ENCODE assay signal across 10 cellular contexts in genomic region chrX:103830848-103831247, GRCh38. TPM values are rescaled to one million over a fixed set of nuclear protein-coding genes. Genes with fewer than 3 reads are reported as not detected.
DNase-seq lines count a peak whose midpoint lies in the region; ATAC-seq lines count a peak whose summit lies in the region.
"Had no signal": no experiment of that assay in that cellular context is flagged by ENCODE, and none has a peak within 500 bp of the region (broad histone marks: within the 10 kb centered on the region; RNA-seq: fewer than 3 reads in every experiment).

No MANE protein-coding gene starts in this region.

- H3K4me3 Mint-ChIP-seq in stimulated activated naive CD8-positive, alpha-beta T cell treated with anti-CD3 and anti-CD28 coated beads, Interleukin-15, Interleukin-2, amounts not matched to agents 100 ng/mL and 50 ng/mL, for 24 hours, result peak overlapping the region; percentile 73
- peak overlapping the region; percentile 1 to 94 (median 48) for H3K4me3 Mint-ChIP-seq in naive B cell

- no peak for ATAC-seq in stimulated activated naive CD8-positive, alpha-beta T cell treated with anti-CD3 and anti-CD28 coated beads, Interleukin-15, Interleukin-2, amounts not matched to agents 100 U/mL and 50 U/mL, for 24 hours
- ATAC-seq in naive B cell (ENCODE audit: low read depth in 2 of 2), result no peak

- H3K9me3 Mint-ChIP-seq in stimulated activated naive CD8-positive, alpha-beta T cell treated with anti-CD3 and anti-CD28 coated beads, Interleukin-15, Interleukin-2, amounts not matched to agents 100 ng/mL and 50 ng/mL, for 24 hours, result no peaks in the 10 kb centered on the region
- peaks cover 0 to 2% (median 0%) of the 10 kb centered on the region in 7 donors for H3K9me3 Mint-ChIP-seq in naive B cell

- H3K27me3 Mint-ChIP-seq in stimulated activated naive CD8-positive, alpha-beta T cell treated with anti-CD3 and anti-CD28 coated beads, Interleukin-15, Interleukin-2, amounts not matched to agents 100 ng/mL and 50 ng/mL, for 24 hours, result peaks cover 4% of the 10 kb centered on the region
- H3K27me3 Mint-ChIP-seq in naive B cell, result peaks cover 0 to 34% (median 0%) of the 10 kb centered on the region in 3 donors

- DNase-seq in stimulated activated naive CD8-positive, alpha-beta T cell treated with anti-CD3 and anti-CD28 coated beads, Interleukin-15, Interleukin-2, amounts not matched to agents 100 U/mL and 50 U/mL, for 24 hours, result no peak
- DNase-seq in cerebellum (ENCODE audit: low spot score), result peak; percentile 47
- DNase-seq in naive B cell, result no peak
- DNase-seq in stimulated activated CD4-positive, alpha-beta T cell treated with anti-CD3 and anti-CD28 coated beads, Interleukin-4, amount 100 ng/mL, for 1 hour, result no peak
- no peak for DNase-seq in SKM-1 (lab: John Stamatoyannopoulos, UW; ENCODE audit: unreplicated experiment)
- no peak for DNase-seq in ecto neural progenitor cell (ENCODE audit: low spot score)
- DNase-seq in stimulated activated CD4-positive, alpha-beta T cell treated with anti-CD3 and anti-CD28 coated beads, Interleukin-1b, Interleukin-23, amount 100 ng/mL, for 48 hours, result no peak
- DNase-seq: HCEC 1CT had no signal

- no peak overlapping the region for H3K27ac Mint-ChIP-seq in stimulated activated naive CD8-positive, alpha-beta T cell treated with anti-CD3 and anti-CD28 coated beads, Interleukin-15, Interleukin-2, amounts not matched to agents 100 ng/mL and 50 ng/mL, for 24 hours
- no peak overlapping the region for H3K27ac Mint-ChIP-seq in naive B cell

- no peaks in the 10 kb centered on the region for H3K36me3 Mint-ChIP-seq in stimulated activated naive CD8-positive, alpha-beta T cell treated with anti-CD3 and anti-CD28 coated beads, Interleukin-15, Interleukin-2, amounts not matched to agents 100 ng/mL and 50 ng/mL, for 24 hours (ENCODE audit: low read depth)
- peaks cover 0 to 7% of the 10 kb centered on the region in 2 donors for H3K36me3 Mint-ChIP-seq in naive B cell

- H3K4me1 Mint-ChIP-seq in stimulated activated naive CD8-positive, alpha-beta T cell treated with anti-CD3 and anti-CD28 coated beads, Interleukin-15, Interleukin-2, amounts not matched to agents 100 ng/mL and 50 ng/mL, for 24 hours (ENCODE audit: low read depth), result peaks cover 8% of the 10 kb centered on the region
- H3K4me1 Mint-ChIP-seq in naive B cell, result peaks cover 0 to 8% (median 0%) of the 10 kb centered on the region in 3 donors

RNA-seq across cellular contexts. Expression of gene RAB9B, which starts 1.2 kb away (rescaled TPM):
- total RNA-seq in cerebellum, result 24.1 TPM
- under 1 TPM; 0.10 to 0.73 (median 0.22) TPM for polyA plus RNA-seq in naive B cell (ENCODE audit: low read depth in 6 of 6)
- total RNA-seq: K562 had no signal

RNA-seq across cellular contexts. Expression of gene PLP1, which starts 54.2 kb away (rescaled TPM):
- total RNA-seq in cerebellum, result 74.2 TPM
- polyA plus RNA-seq in naive B cell (ENCODE audit: low read depth in 6 of 6), result not detected
- total RNA-seq: K562 had no signal
- polyA plus RNA-seq: K562 had no signal
